In the genomic region with DNA sequence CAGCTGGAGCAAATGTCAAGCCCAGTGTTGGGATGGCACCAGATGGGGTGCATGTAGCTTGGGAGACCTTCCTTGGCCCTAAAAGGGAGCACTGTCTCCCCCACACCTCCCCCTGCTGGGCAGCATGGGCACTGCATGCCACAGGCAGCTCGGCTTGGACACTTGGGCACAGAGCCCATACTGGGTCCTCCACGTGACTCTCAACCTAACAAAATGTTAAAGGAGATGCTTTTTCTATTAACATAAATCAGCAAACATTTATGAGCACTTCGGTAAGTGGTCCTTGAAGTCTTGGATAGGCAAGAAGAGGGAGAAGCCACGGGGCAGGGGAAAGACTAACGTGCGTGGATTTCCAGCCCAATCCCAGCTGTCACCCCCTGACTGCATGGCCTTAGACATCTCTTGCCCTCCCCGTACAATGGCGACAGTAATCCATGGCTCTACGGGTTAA, we compare ENCODE assay signal across 8 cellular contexts. TPM values are rescaled to one million over a fixed set of nuclear protein-coding genes. Genes with fewer than 3 reads are reported as not detected.
A peak's percentile ranks its signal among the peaks of the same experiment; 100 is the strongest.
DNase-seq lines count a peak whose midpoint lies in the region; ATAC-seq and TF ChIP-seq lines count a peak whose summit lies in the region.

No MANE protein-coding gene starts in this region.

- DNase-seq in M059J (ENCODE audit: low read depth) = peak; percentile 28
- peak; percentile 64 to 78 for DNase-seq in activated CD4-positive, alpha-beta T cell treated with anti-CD3 and anti-CD28 coated beads for 4 hours
- DNase-seq in chondrocyte (ENCODE audit: low spot score) = no peak
- DNase-seq in lung microvascular endothelial cell (ENCODE audit: low read depth in 2 of 2) = peak; percentile 59 to 67
- DNase-seq in stimulated activated CD8-positive, alpha-beta memory T cell treated with anti-CD3 and anti-CD28 coated beads, Interleukin-15, amount 100 ng/mL, for 4 hours (ENCODE audit: low read depth in 2 of 2) = peak; percentile 44 to 51

- H3K27me3 Mint-ChIP-seq in chondrocyte (ENCODE audit: low read depth) = no peaks in the 10 kb centered on the region

- H3K9me3 Mint-ChIP-seq in chondrocyte (ENCODE audit: low read depth) = no peaks in the 10 kb centered on the region

- H3K4me1 Mint-ChIP-seq in chondrocyte (ENCODE audit: low read depth) = no peaks in the 10 kb centered on the region

- TF ChIP-seq CTCF in C4-2B (conservative IDR thresholded peaks at IDR 0.05) (peak; percentile 99), chondrocyte (IDR thresholded peaks at IDR 0.05) (peak; percentile 88)

- peaks cover 14% of the 10 kb centered on the region for H3K36me3 Mint-ChIP-seq in chondrocyte (ENCODE audit: low read depth)

- no peak overlapping the region for H3K27ac Mint-ChIP-seq in chondrocyte (ENCODE audit: unreplicated experiment)

- ATAC-seq in GM19452 (IDR thresholded peaks at IDR 0.05; ENCODE audit: unreplicated experiment) (peak; percentile 71), HG02571 (IDR thresholded peaks at IDR 0.05; ENCODE audit: unreplicated experiment) (no peak)

- H3K4me3 Mint-ChIP-seq in chondrocyte (ENCODE audit: unreplicated experiment) = no peak overlapping the region

- no peak overlapping the region for H3K27ac ChIP-seq in C4-2B

RNA-seq across cellular contexts. Expression of a gene that starts 23.9 kb away (rescaled TPM):
- total RNA-seq in M059J (2014; rRNA removed; shearing (Covaris generic)) = 26.7 and 37.8 TPM in 2 replicates
- total RNA-seq in chondrocyte (31.1 to 34.8 TPM (median 34.6 TPM) in 3 replicates), lung microvascular endothelial cell (13.5 and 23.0 TPM in 2 replicates)

RNA-seq across cellular contexts. Expression of a gene that starts 37.3 kb away (rescaled TPM):
- 1.9 and 6.2 TPM in 2 replicates for total RNA-seq in M059J (2014; rRNA removed; shearing (Covaris generic))
- total RNA-seq in chondrocyte = 16.8 to 46.1 TPM (median 18.8 TPM) in 3 replicates
- 0.79 and 1.1 TPM in 2 replicates for total RNA-seq in lung microvascular endothelial cell
